In genomic region chr13:76828316-76828741, GRCh38 we compare ENCODE assay signal across 12 cellular contexts. TPM values are rescaled to one million over a fixed set of nuclear protein-coding genes. Genes with fewer than 3 reads are reported as not detected.
A peak's percentile ranks its signal among the peaks of the same experiment; 100 is the strongest.
DNase-seq lines count a peak whose midpoint lies in the region; ATAC-seq and TF ChIP-seq lines count a peak whose summit lies in the region.
"Had no signal": no experiment of that assay in that cellular context is flagged by ENCODE, and none has a peak within 500 bp of the region (broad histone marks: within the 10 kb centered on the region; RNA-seq: fewer than 3 reads in every experiment).

No MANE protein-coding gene starts in this region.

- POLR2A ChIA-PET in naive thymus-derived CD4-positive, alpha-beta T cell (lab: Charles Lee) = no interaction called here

- H3K27ac ChIP-seq in naive thymus-derived CD4-positive, alpha-beta T cell (ENCODE audit: low read depth, low read length) = no peak overlapping the region

- H3K4me3 ChIP-seq in naive thymus-derived CD4-positive, alpha-beta T cell (ENCODE audit: low read length) = no peak overlapping the region

- in situ Hi-C loops in G401 (cut with HindIII; ENCODE audit: low sequenced_read_pairs) = no loop called here

- peaks cover 6% of the 10 kb centered on the region for H3K4me1 Mint-ChIP-seq in activated naive CD8-positive, alpha-beta T cell (ENCODE audit: low read depth)
- peaks cover 0 to 6% (median 3%) of the 10 kb centered on the region in 7 donors for H3K4me1 Mint-ChIP-seq in naive thymus-derived CD4-positive, alpha-beta T cell

- no peaks in the 10 kb centered on the region for H3K36me3 ChIP-seq in naive thymus-derived CD4-positive, alpha-beta T cell (ENCODE audit: control insufficient read depth in 2 of 3, insufficient read depth in 3 of 3, low read length in 3 of 3)

- DNase-seq in GM10266 (ENCODE audit: extremely low spot score) = peak; percentile 19
- DNase-seq in cerebellar nuclear complex (lab: John Stamatoyannopoulos, UW) = no peak
- DNase-seq in naive thymus-derived CD4-positive, alpha-beta T cell = no peak
- no peak for DNase-seq in G401 (ENCODE audit: low spot score)
- DNase-seq: activated naive CD4-positive, alpha-beta T cell; effector memory CD4-positive, alpha-beta T cell; NCI-H82 had no signal

- TF ChIP-seq CTCF in GM10266 (IDR thresholded peaks at IDR 0.05; ENCODE audit: control insufficient read depth, insufficient read depth, low read depth, missing control alignments) = no peak

- no peak overlapping the region for H3K4me3 Mint-ChIP-seq in activated naive CD8-positive, alpha-beta T cell
- no peak overlapping the region for H3K4me3 Mint-ChIP-seq in naive thymus-derived CD4-positive, alpha-beta T cell
- H3K4me3 Mint-ChIP-seq: natural killer cell treated with Interleukin-12 subunit alpha and Interleukin-12 subunit beta and Interleukin-15 and Interleukin-18, amount 100 ng/mL, for 72 hours had no signal

- H3K27me3 ChIP-seq in naive thymus-derived CD4-positive, alpha-beta T cell (ENCODE audit: control insufficient read depth in 2 of 2, insufficient read depth in 2 of 2, low read length in 2 of 2) = no peaks in the 10 kb centered on the region

- no peaks in the 10 kb centered on the region for H3K9me3 ChIP-seq in naive thymus-derived CD4-positive, alpha-beta T cell (ENCODE audit: control insufficient read depth in 2 of 3, low read length in 3 of 3)

- peaks cover 2% of the 10 kb centered on the region for H3K27me3 Mint-ChIP-seq in activated naive CD8-positive, alpha-beta T cell
- peaks cover 0 to 5% (median 0%) of the 10 kb centered on the region in 5 donors for H3K27me3 Mint-ChIP-seq in naive thymus-derived CD4-positive, alpha-beta T cell

- H3K36me3 Mint-ChIP-seq in activated naive CD8-positive, alpha-beta T cell = no peaks in the 10 kb centered on the region
- no peaks in the 10 kb centered on the region for H3K36me3 Mint-ChIP-seq in naive thymus-derived CD4-positive, alpha-beta T cell
- H3K36me3 Mint-ChIP-seq: natural killer cell treated with Interleukin-12 subunit alpha and Interleukin-12 subunit beta and Interleukin-15 and Interleukin-18, amount 100 ng/mL, for 72 hours had no signal

- ATAC-seq in GM18907 (IDR thresholded peaks at IDR 0.05; ENCODE audit: unreplicated experiment) (peak; percentile 89), HG02938 (IDR thresholded peaks at IDR 0.05; ENCODE audit: unreplicated experiment) (peak; percentile 94), GM19467 (IDR thresholded peaks at IDR 0.05; ENCODE audit: unreplicated experiment) (no peak)
- ATAC-seq in naive thymus-derived CD4-positive, alpha-beta T cell = no peak
- ATAC-seq: natural killer cell treated with Interleukin-12 subunit alpha and Interleukin-12 subunit beta and Interleukin-15 and Interleukin-18, amount 100 ng/mL, for 72 hours had no signal

- H3K9me3 Mint-ChIP-seq in activated naive CD8-positive, alpha-beta T cell (ENCODE audit: low read depth) = no peaks in the 10 kb centered on the region
- H3K9me3 Mint-ChIP-seq in naive thymus-derived CD4-positive, alpha-beta T cell = no peaks in the 10 kb centered on the region
- H3K9me3 Mint-ChIP-seq: natural killer cell treated with Interleukin-12 subunit alpha and Interleukin-12 subunit beta and Interleukin-15 and Interleukin-18, amount 100 ng/mL, for 72 hours had no signal

- H3K27ac Mint-ChIP-seq in activated naive CD8-positive, alpha-beta T cell = peak overlapping the region; percentile 6
- no peak overlapping the region for H3K27ac Mint-ChIP-seq in naive thymus-derived CD4-positive, alpha-beta T cell
- H3K27ac Mint-ChIP-seq: natural killer cell treated with Interleukin-12 subunit alpha and Interleukin-12 subunit beta and Interleukin-15 and Interleukin-18, amount 100 ng/mL, for 72 hours had no signal

- intact Hi-C loops in naive thymus-derived CD4-positive, alpha-beta T cell (cut with micrococcal nuclease) = no loop called here

- no peaks in the 10 kb centered on the region for H3K4me1 ChIP-seq in naive thymus-derived CD4-positive, alpha-beta T cell (ENCODE audit: control insufficient read depth in 2 of 2, insufficient read depth in 2 of 2, low read length in 2 of 2)

- CTCF ChIA-PET in naive thymus-derived CD4-positive, alpha-beta T cell (lab: Charles Lee) = interaction anchor here (0.6 kb wide), 1 partner anchor 517 kb away, joined by 3 read pairs; no protein-coding TSS in a partner anchor

RNA-seq across cellular contexts. Expression of gene KCTD12, which starts 57.9 kb away (rescaled TPM):
- total RNA-seq in naive thymus-derived CD4-positive, alpha-beta T cell = 10 to 100 TPM in 4 of 5 experiments, 1 to 10 TPM in 1; 7.6 to 48.0 (median 14.0) TPM
- polyA plus RNA-seq in naive thymus-derived CD4-positive, alpha-beta T cell = under 1 TPM; 0.61 to 0.72 TPM
- 0.07 TPM in 1 of 2 replicates, not detected in the other for total RNA-seq in G401 (2014; rRNA removed; shearing (Covaris generic))

Comparison
In these comparisons a context has a peak if more than half of its experiments do, and no peak if none do; other contexts are left out.
1. ATAC-seq: peak in GM18907 (single experiment) and HG02938 (single experiment); none in GM19467 (single experiment) and naive thymus-derived CD4-positive, alpha-beta T cell (single experiment).